ENCODE assay signal across 16 cellular contexts in genomic region chr1:112638109-112638426, GRCh38. TPM values are rescaled to one million over a fixed set of nuclear protein-coding genes. Genes with fewer than 3 reads are reported as not detected.
DNase-seq lines count a peak whose midpoint lies in the region; ATAC-seq, FAIRE-seq and TF ChIP-seq lines count a peak whose summit lies in the region.
"Had no signal": no experiment of that assay in that cellular context is flagged by ENCODE, and none has a peak within 500 bp of the region (broad histone marks: within the 10 kb centered on the region; RNA-seq: fewer than 3 reads in every experiment).

No MANE protein-coding gene starts in this region.

- no peak overlapping the region for H3K4me3 Mint-ChIP-seq in activated naive CD8-positive, alpha-beta T cell treated with anti-CD3 and anti-CD28 coated beads, Interleukin-2, amount 50 U/mL, for 24 hours

- H3K9me3 Mint-ChIP-seq in activated naive CD8-positive, alpha-beta T cell treated with anti-CD3 and anti-CD28 coated beads, Interleukin-2, amount 50 U/mL, for 24 hours: no peaks in the 10 kb centered on the region
- H3K9me3 Mint-ChIP-seq: activated T-helper 2 cell treated with anti-CD3 and anti-CD28 coated beads, Interferon-gamma antibody, Interleukin-2, Interleukin-4, amounts not matched to agents 10 μg/mL and 5 μg/mL and 100 μg/mL, durations not matched to agents 14 hours and 24 hours and 36 hours had no signal

- peak overlapping the region; percentile 43 for H3K27ac Mint-ChIP-seq in activated naive CD8-positive, alpha-beta T cell treated with anti-CD3 and anti-CD28 coated beads, Interleukin-2, amount 50 U/mL, for 24 hours
- H3K27ac Mint-ChIP-seq: activated T-helper 2 cell treated with anti-CD3 and anti-CD28 coated beads, Interferon-gamma antibody, Interleukin-2, Interleukin-4, amounts not matched to agents 10 μg/mL and 5 μg/mL and 100 μg/mL, durations not matched to agents 14 hours and 24 hours and 36 hours had no signal

- TF ChIP-seq RAD21 in HepG2 (CRISPR knock-in tag; IDR thresholded peaks at IDR 0.05): no peak

- H3K36me3 Mint-ChIP-seq in activated naive CD8-positive, alpha-beta T cell treated with anti-CD3 and anti-CD28 coated beads, Interleukin-2, amount 50 U/mL, for 24 hours (ENCODE audit: low read depth): peaks cover 26% of the 10 kb centered on the region

- CTCF ChIA-PET in HepG2 (lab: Yijun Ruan, JAX; ENCODE audit: low intra/inter-chr PET ratio, low total read pairs): no interaction called here

- FAIRE-seq in HepG2 (lab: Jason Lieb, UNC): no peak
- FAIRE-seq: GM12878, urothelium cell line had no signal

- no peaks in the 10 kb centered on the region; a peak in 1 of 5 replicates for H3K36me3 ChIP-seq in HepG2 (replicated peaks in 1 of 2; ENCODE audit: control insufficient read depth in 1 of 2, insufficient read depth in 2 of 2, low read length in 2 of 2)
- no peaks in the 10 kb centered on the region for H3K36me3 ChIP-seq in right lobe of liver
- H3K36me3 ChIP-seq in hepatocyte (replicated peaks; ENCODE audit: insufficient read depth, low read depth): no peaks in the 10 kb centered on the region
- peaks cover 4% of the 10 kb centered on the region; the same call in 1 of the 2 replicates for H3K36me3 ChIP-seq in BE2C
- no peaks in the 10 kb centered on the region for H3K36me3 ChIP-seq in tibial artery
- H3K36me3 ChIP-seq: brain microvascular endothelial cell had no signal

- POLR2A ChIA-PET in HepG2 (lab: Yijun Ruan, JAX): interaction anchor here (1.3 to 2.2 kb wide), 4 partner anchors 9 to 61 kb away, joined by 3 to 13 read pairs (median 8); partner anchors contain the start of genes MOV10 and ST7L

- H3K27me3 ChIP-seq in HepG2 (ENCODE audit: control insufficient read depth in 1 of 2, insufficient read depth in 2 of 2, low read length in 2 of 2) (no peaks in the 10 kb centered on the region), right lobe of liver (no peaks in the 10 kb centered on the region), hepatocyte (no peaks in the 10 kb centered on the region), BE2C (no peaks in the 10 kb centered on the region), tibial artery (no peaks in the 10 kb centered on the region)
- H3K27me3 ChIP-seq: brain microvascular endothelial cell had no signal

- H4K20me1 ChIP-seq in HepG2 (ENCODE audit: insufficient read depth, low read length): peaks cover 44% of the 10 kb centered on the region
- peaks cover 79% of the 10 kb centered on the region for H4K20me1 ChIP-seq in hepatocyte (ENCODE audit: insufficient read depth, poor library complexity, severe bottlenecking)

- H3K27ac ChIP-seq in HepG2 (ENCODE audit: extremely low read length, insufficient read depth, low read length) (peak overlapping the region; percentile 64), right lobe of liver (no peak overlapping the region), hepatocyte (peak overlapping the region; percentile 51), tibial artery (no peak overlapping the region)

- H3K4me3 ChIP-seq in HepG2 (replicated peaks in 1 of 3; ENCODE audit: insufficient read depth in 1 of 3, low read depth in 2 of 3, low read length in 3 of 3) (no peak overlapping the region; a peak in 1 of 6 replicates), right lobe of liver (no peak overlapping the region), hepatocyte (no peak overlapping the region), BE2C (ENCODE audit: low read depth, low read length) (no peak overlapping the region), tibial artery (no peak overlapping the region)
- H3K4me3 ChIP-seq: GM12878 had no signal

- in situ Hi-C loops in HepG2 (cut with HindIII; ENCODE audit: extremely low pct_ligation_motif_present, low pct_unique_long_range_greater_than_20kb): no loop called here

- peaks cover 78% of the 10 kb centered on the region for H3K79me2 ChIP-seq in HepG2 (ENCODE audit: insufficient read depth, low read length)
- peaks cover 90% of the 10 kb centered on the region for H3K79me2 ChIP-seq in hepatocyte

- no peak for TF ChIP-seq CTCF in HepG2 (CRISPR knock-in tag; IDR thresholded peaks at IDR 0.05)
- TF ChIP-seq CTCF in right lobe of liver (IDR thresholded peaks at IDR 0.05): no peak
- no peak for TF ChIP-seq CTCF in hepatocyte (IDR thresholded peaks at IDR 0.05; ENCODE audit: poor library complexity)
- TF ChIP-seq CTCF in BE2C (IDR thresholded peaks at IDR 0.05; ENCODE audit: low read depth, low read length): no peak
- no peak for TF ChIP-seq CTCF in tibial artery (IDR thresholded peaks at IDR 0.05)

- H3K9me3 ChIP-seq in HepG2 (ENCODE audit: low read length) (no peaks in the 10 kb centered on the region), right lobe of liver (no peaks in the 10 kb centered on the region), hepatocyte (ENCODE audit: low read depth) (no peaks in the 10 kb centered on the region), BE2C (no peaks in the 10 kb centered on the region), tibial artery (no peaks in the 10 kb centered on the region)

- H3K4me1 Mint-ChIP-seq in activated naive CD8-positive, alpha-beta T cell treated with anti-CD3 and anti-CD28 coated beads, Interleukin-2, amount 50 U/mL, for 24 hours: peaks cover 61% of the 10 kb centered on the region

- H3K4me2 ChIP-seq in HepG2 (ENCODE audit: low read depth, low read length) (peak overlapping the region; percentile 48), hepatocyte (no peak overlapping the region)

- peak; percentile 43; the same call in 2 of the 3 replicates for ATAC-seq in HepG2
- no peak for ATAC-seq in right lobe of liver
- ATAC-seq in activated naive CD8-positive, alpha-beta T cell treated with anti-CD3 and anti-CD28 coated beads, Interleukin-2, amount 50 U/mL, for 24 hours: no peak
- ATAC-seq in HG02870 (IDR thresholded peaks at IDR 0.05; ENCODE audit: unreplicated experiment): no peak
- no peak for ATAC-seq in GM21786 (IDR thresholded peaks at IDR 0.05; ENCODE audit: unreplicated experiment)
- ATAC-seq: GM12878 had no signal

- WGBS in HepG2 (ENCODE audit: low lambda C conversion rate): 100% methylated on average over 1 of the region's 1 CpG
- no CpG with 5 or more reads among the region's 1 CpG for WGBS in right lobe of liver (ENCODE audit: insufficient coverage, low coverage, low lambda C conversion rate, missing lambda C conversion rate)
- WGBS in hepatocyte (ENCODE audit: low lambda C conversion rate, missing lambda C conversion rate): 100% methylated on average over 1 of the region's 1 CpG

- intact Hi-C loops in HepG2 (cut with micrococcal nuclease; ENCODE audit: unreplicated experiment) (no loop called here), right lobe of liver (cut with DNase I) (no loop called here), tibial artery (cut with DNase I; ENCODE audit: low total_unique reads) (no loop called here)

- H3K9me2 ChIP-seq in hepatocyte (replicated peaks; ENCODE audit: insufficient read depth): no peaks in the 10 kb centered on the region

- H2AFZ ChIP-seq in HepG2 (ENCODE audit: low read length) (no peak overlapping the region), hepatocyte (no peak overlapping the region)

- no peaks in the 10 kb centered on the region for H3K27me3 Mint-ChIP-seq in activated naive CD8-positive, alpha-beta T cell treated with anti-CD3 and anti-CD28 coated beads, Interleukin-2, amount 50 U/mL, for 24 hours

- H3K9ac ChIP-seq in HepG2 (ENCODE audit: insufficient read depth, low read depth, low read length): no peak overlapping the region

- TF ChIP-seq EP300 in HepG2 (IDR thresholded peaks at IDR 0.05; ENCODE audit: low read depth in 2 of 2, low read length in 2 of 2) (no peak), HepG2 (CRISPR knock-in tag; IDR thresholded peaks at IDR 0.05; ENCODE audit: borderline replicate concordance) (no peak)

- H3K4me1 ChIP-seq in HepG2 (ENCODE audit: insufficient read depth, low read length) (peaks cover 75% of the 10 kb centered on the region), right lobe of liver (peaks cover 0 to 33% (median 12%) of the 10 kb centered on the region in 4 donors), hepatocyte (ENCODE audit: insufficient read depth) (peaks cover 33% of the 10 kb centered on the region), BE2C (0 out of 2 replicates have a peak, but pooled peaks cover 8% of the 10 kb centered on the region), tibial artery (peaks cover 0 to 44% (median 5%) of the 10 kb centered on the region in 4 donors)

- BruUV-seq in HepG2 (replicated peaks; lab: Mats Ljungman, UMichigan): no TSS peak

- TF ChIP-seq POLR2A in HepG2 (IDR thresholded peaks at IDR 0.05; ENCODE audit: insufficient read depth in 1 of 2, low read depth in 2 of 2, low read length in 2 of 2) (no peak), right lobe of liver (IDR thresholded peaks at IDR 0.05) (no peak)

- no peak for DNase-seq in HepG2 (ENCODE audit: low spot score)
- DNase-seq in right lobe of liver: no peak
- no peak for DNase-seq in activated naive CD8-positive, alpha-beta T cell treated with anti-CD3 and anti-CD28 coated beads, Interleukin-2, amount 50 U/mL, for 24 hours
- DNase-seq in hepatocyte (ENCODE audit: low spot score): no peak
- no peak for DNase-seq in BE2C
- no peak for DNase-seq in tibial artery
- DNase-seq: activated CD4-positive, alpha-beta T cell treated with anti-CD3 and anti-CD28 coated beads for 48 hours; brain microvascular endothelial cell; DMS79; NCI-H2171; stimulated activated CD8-positive, alpha-beta memory T cell treated with anti-CD3 and anti-CD28 coated beads, Interleukin-4, amount 100 ng/mL, for 48 hours had no signal

RNA-seq across cellular contexts. Expression of gene CAPZA1, which starts 18.4 kb away (rescaled TPM):
- total RNA-seq in HepG2 (2016; rRNA removed; fragmentation: Illumina TruSeq; extraction: Trizol) (117 and 210 TPM in 2 replicates), right lobe of liver (10 to 100 TPM; 34.8 to 85.8 (median 54.7) TPM), hepatocyte (177 and 196 TPM in 2 replicates)
- 34.5 and 43.7 TPM in 2 replicates for total RNA-seq in HepG2 (2016; cell fraction: cytosol; rRNA removed; fragmentation: Illumina TruSeq; extraction: Trizol; ENCODE audit: low read depth)
- total RNA-seq in HepG2 (2016; cell fraction: insoluble cytoplasmic fraction; rRNA removed; fragmentation: Illumina TruSeq; extraction: Trizol): 110 and 227 TPM in 2 replicates
- 48.4 and 55.0 TPM in 2 replicates for total RNA-seq in HepG2 (2016; cell fraction: membrane; rRNA removed; fragmentation: Illumina TruSeq; extraction: Trizol)
- total RNA-seq in HepG2 (2016; cell fraction: nucleus; rRNA removed; fragmentation: Illumina TruSeq; extraction: Trizol): 80.0 and 85.9 TPM in 2 replicates
- polyA plus RNA-seq in HepG2 (2011; rRNA removed) (47.9 and 67.0 TPM in 2 replicates), hepatocyte (95.9 and 109 TPM in 2 replicates)
- 27.1 and 46.5 TPM in 2 replicates for polyA plus RNA-seq in HepG2 (2011; cell fraction: cytosol; rRNA removed)
- 25.9 and 45.1 TPM in 2 replicates for polyA plus RNA-seq in HepG2 (2011; cell fraction: nucleus; rRNA removed)
- 51.4 and 60.6 TPM in 2 replicates for polyA plus RNA-seq in HepG2 (2012)
- polyA plus RNA-seq in HepG2 (2016; cell fraction: cytosol; fragmentation: Illumina TruSeq; extraction: Trizol; ENCODE audit: low read depth): 7.6 TPM in 2 replicates
- polyA plus RNA-seq in HepG2 (2016; cell fraction: insoluble cytoplasmic fraction; fragmentation: Illumina TruSeq; extraction: Trizol; ENCODE audit: low read depth): 166 and 177 TPM in 2 replicates
- polyA plus RNA-seq in HepG2 (2016; cell fraction: membrane; fragmentation: Illumina TruSeq; extraction: Trizol; ENCODE audit: low read depth): 30.4 and 32.0 TPM in 2 replicates
- 96.3 and 112 TPM in 2 replicates for polyA plus RNA-seq in HepG2 (2016; cell fraction: nucleus; fragmentation: Illumina TruSeq; extraction: Trizol; ENCODE audit: insufficient read depth, low read depth)
- polyA minus RNA-seq in HepG2 (2011; rRNA and poly(A)+ RNA removed; ENCODE audit: low replicate concordance): 27.6 and 67.6 TPM in 2 replicates
- 128 and 129 TPM in 2 replicates for polyA minus RNA-seq in HepG2 (2011; cell fraction: cytosol; rRNA and poly(A)+ RNA removed)
- 122 and 123 TPM in 2 replicates for polyA minus RNA-seq in HepG2 (2011; cell fraction: nucleus; rRNA and poly(A)+ RNA removed)
- polyA plus RNA-seq in BE2C (2012; ENCODE audit: insufficient read depth, insufficient read length, low read depth): 111 TPM

RNA-seq across cellular contexts. Expression of gene ST7L, which starts 19.1 kb away (rescaled TPM):
- total RNA-seq in HepG2 (2016; rRNA removed; fragmentation: Illumina TruSeq; extraction: Trizol): 8.7 and 19.9 TPM in 2 replicates
- 21.7 and 23.1 TPM in 2 replicates for total RNA-seq in HepG2 (2016; cell fraction: cytosol; rRNA removed; fragmentation: Illumina TruSeq; extraction: Trizol; ENCODE audit: low read depth)
- 7.3 and 16.3 TPM in 2 replicates for total RNA-seq in HepG2 (2016; cell fraction: insoluble cytoplasmic fraction; rRNA removed; fragmentation: Illumina TruSeq; extraction: Trizol)
- total RNA-seq in HepG2 (2016; cell fraction: membrane; rRNA removed; fragmentation: Illumina TruSeq; extraction: Trizol): 9.9 and 11.4 TPM in 2 replicates
- 21.1 and 31.3 TPM in 2 replicates for total RNA-seq in HepG2 (2016; cell fraction: nucleus; rRNA removed; fragmentation: Illumina TruSeq; extraction: Trizol)
- polyA plus RNA-seq in HepG2 (2011; rRNA removed): 8.0 and 8.6 TPM in 2 replicates
- polyA plus RNA-seq in HepG2 (2011; cell fraction: cytosol; rRNA removed): 6.1 and 7.4 TPM in 2 replicates
- 11.6 and 12.4 TPM in 2 replicates for polyA plus RNA-seq in HepG2 (2011; cell fraction: nucleus; rRNA removed)
- 10.5 and 12.2 TPM in 2 replicates for polyA plus RNA-seq in HepG2 (2012)
- 3.4 and 3.8 TPM in 2 replicates for polyA plus RNA-seq in HepG2 (2016; cell fraction: cytosol; fragmentation: Illumina TruSeq; extraction: Trizol; ENCODE audit: low read depth)
- 7.3 and 11.1 TPM in 2 replicates for polyA plus RNA-seq in HepG2 (2016; cell fraction: insoluble cytoplasmic fraction; fragmentation: Illumina TruSeq; extraction: Trizol; ENCODE audit: low read depth)
- 4.9 and 6.2 TPM in 2 replicates for polyA plus RNA-seq in HepG2 (2016; cell fraction: membrane; fragmentation: Illumina TruSeq; extraction: Trizol; ENCODE audit: low read depth)
- 31.8 and 32.7 TPM in 2 replicates for polyA plus RNA-seq in HepG2 (2016; cell fraction: nucleus; fragmentation: Illumina TruSeq; extraction: Trizol; ENCODE audit: insufficient read depth, low read depth)
- 8.0 and 31.3 TPM in 2 replicates for polyA minus RNA-seq in HepG2 (2011; rRNA and poly(A)+ RNA removed; ENCODE audit: low replicate concordance)
- polyA minus RNA-seq in HepG2 (2011; cell fraction: cytosol; rRNA and poly(A)+ RNA removed): 6.1 and 9.7 TPM in 2 replicates
- polyA minus RNA-seq in HepG2 (2011; cell fraction: nucleus; rRNA and poly(A)+ RNA removed): 28.5 and 30.1 TPM in 2 replicates
- 10 to 100 TPM in 2 of 6 experiments, 1 to 10 TPM in 4; 7.4 to 12.7 (median 8.6) TPM for total RNA-seq in right lobe of liver
- 12.9 and 14.2 TPM in 2 replicates for total RNA-seq in hepatocyte
- polyA plus RNA-seq in hepatocyte: 9.2 and 14.8 TPM in 2 replicates
- polyA plus RNA-seq in BE2C (2012; ENCODE audit: insufficient read depth, insufficient read length, low read depth): 39.2 TPM

RNA-seq across cellular contexts. Expression of gene MOV10, which starts 36.4 kb away (rescaled TPM):
- total RNA-seq in HepG2 (2016; rRNA removed; fragmentation: Illumina TruSeq; extraction: Trizol) (38.0 and 56.4 TPM in 2 replicates), right lobe of liver (10 to 100 TPM; 32.3 to 55.8 (median 46.2) TPM), hepatocyte (87.7 and 98.2 TPM in 2 replicates)
- total RNA-seq in HepG2 (2016; cell fraction: cytosol; rRNA removed; fragmentation: Illumina TruSeq; extraction: Trizol; ENCODE audit: low read depth): 8.9 and 12.9 TPM in 2 replicates
- 38.3 and 56.0 TPM in 2 replicates for total RNA-seq in HepG2 (2016; cell fraction: insoluble cytoplasmic fraction; rRNA removed; fragmentation: Illumina TruSeq; extraction: Trizol)
- total RNA-seq in HepG2 (2016; cell fraction: membrane; rRNA removed; fragmentation: Illumina TruSeq; extraction: Trizol): 16.5 and 18.1 TPM in 2 replicates
- total RNA-seq in HepG2 (2016; cell fraction: nucleus; rRNA removed; fragmentation: Illumina TruSeq; extraction: Trizol): 73.8 and 86.8 TPM in 2 replicates
- polyA plus RNA-seq in HepG2 (2011; rRNA removed) (58.2 and 70.6 TPM in 2 replicates), hepatocyte (133 and 135 TPM in 2 replicates)
- polyA plus RNA-seq in HepG2 (2011; cell fraction: cytosol; rRNA removed): 29.1 and 29.4 TPM in 2 replicates
- polyA plus RNA-seq in HepG2 (2011; cell fraction: nucleus; rRNA removed): 312 and 401 TPM in 2 replicates
- polyA plus RNA-seq in HepG2 (2012): 49.6 and 55.9 TPM in 2 replicates
- 11.5 and 13.4 TPM in 2 replicates for polyA plus RNA-seq in HepG2 (2016; cell fraction: cytosol; fragmentation: Illumina TruSeq; extraction: Trizol; ENCODE audit: low read depth)
- polyA plus RNA-seq in HepG2 (2016; cell fraction: insoluble cytoplasmic fraction; fragmentation: Illumina TruSeq; extraction: Trizol; ENCODE audit: low read depth): 53.0 and 64.1 TPM in 2 replicates
- polyA plus RNA-seq in HepG2 (2016; cell fraction: membrane; fragmentation: Illumina TruSeq; extraction: Trizol; ENCODE audit: low read depth): 20.2 and 20.9 TPM in 2 replicates
- polyA plus RNA-seq in HepG2 (2016; cell fraction: nucleus; fragmentation: Illumina TruSeq; extraction: Trizol; ENCODE audit: insufficient read depth, low read depth): 253 and 261 TPM in 2 replicates
- 73.5 and 79.2 TPM in 2 replicates for polyA minus RNA-seq in HepG2 (2011; rRNA and poly(A)+ RNA removed; ENCODE audit: low replicate concordance)
- polyA minus RNA-seq in HepG2 (2011; cell fraction: cytosol; rRNA and poly(A)+ RNA removed): 22.2 and 39.1 TPM in 2 replicates
- 92.0 and 96.2 TPM in 2 replicates for polyA minus RNA-seq in HepG2 (2011; cell fraction: nucleus; rRNA and poly(A)+ RNA removed)
- polyA plus RNA-seq in BE2C (2012; ENCODE audit: insufficient read depth, insufficient read length, low read depth): 10.2 TPM

Comparison
In these comparisons a context has a peak if more than half of its experiments do, and no peak if none do; other contexts are left out.
1. H3K27ac ChIP-seq: peak in HepG2 (single experiment) and hepatocyte (single experiment); none in right lobe of liver (0 of 3) and tibial artery (0 of 2).